ENCODE assay signal across 9 cellular contexts in the genomic region with DNA sequence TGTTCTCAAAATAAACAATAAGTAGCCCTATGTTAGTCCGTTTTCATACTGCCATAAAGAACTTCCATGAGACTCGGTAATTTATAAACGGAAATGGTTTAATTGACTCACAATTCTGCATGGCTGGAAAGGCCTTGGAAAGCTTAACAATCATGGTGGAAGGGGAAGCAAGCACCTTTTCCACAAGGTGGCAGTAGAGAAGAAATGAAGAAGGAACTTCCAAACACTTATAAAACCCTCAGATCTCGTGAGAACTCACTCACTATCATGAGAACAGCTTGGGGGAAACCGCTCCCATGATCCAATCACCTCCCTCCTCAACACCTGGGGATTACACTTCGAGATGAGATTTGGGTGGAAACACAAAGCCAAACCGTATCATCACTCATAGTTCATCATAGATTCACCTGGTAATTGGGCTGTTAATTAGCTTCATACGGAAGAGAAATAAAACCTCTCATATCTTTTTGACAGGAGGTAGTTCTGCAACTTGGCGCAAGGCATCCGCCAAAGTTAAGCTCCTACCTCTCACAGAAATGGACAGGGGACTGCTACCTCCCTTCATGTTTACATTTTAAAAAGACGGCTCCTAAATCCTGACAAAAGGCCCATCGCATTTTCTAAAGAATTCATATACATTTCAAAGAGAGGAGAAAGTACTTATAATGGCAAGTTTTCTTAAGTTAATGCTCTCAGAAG. TPM values are rescaled to one million over a fixed set of nuclear protein-coding genes. Genes with fewer than 3 reads are reported as not detected.
DNase-seq lines count a peak whose midpoint lies in the region; ATAC-seq lines count a peak whose summit lies in the region.
"Had no signal": no experiment of that assay in that cellular context is flagged by ENCODE, and none has a peak within 500 bp of the region (broad histone marks: within the 10 kb centered on the region; RNA-seq: fewer than 3 reads in every experiment).

No MANE protein-coding gene starts in this region.

- CTCF ChIA-PET in activated naive CD4-positive, alpha-beta T cell treated with anti-CD3 and anti-CD28 coated beads for 36 hours (lab: Charles Lee), result no interaction called here

- H3K4me1 Mint-ChIP-seq in activated naive CD4-positive, alpha-beta T cell treated with anti-CD3 and anti-CD28 coated beads for 36 hours (ENCODE audit: low read depth), result no peaks in the 10 kb centered on the region

- no peak overlapping the region for H3K27ac Mint-ChIP-seq in activated naive CD4-positive, alpha-beta T cell treated with anti-CD3 and anti-CD28 coated beads for 36 hours

- H3K27me3 Mint-ChIP-seq in activated naive CD4-positive, alpha-beta T cell treated with anti-CD3 and anti-CD28 coated beads for 36 hours (ENCODE audit: low read depth), result no peaks in the 10 kb centered on the region

- DNase-seq in EH (ENCODE audit: low read depth) (peak; percentile 29), HT-29 (ENCODE audit: low spot score) (peak; percentile 52), SK-N-DZ (ENCODE audit: low spot score) (peak; percentile 26), iPS-NIHi7 (ENCODE audit: extremely low spot score) (peak; percentile 21)
- DNase-seq in activated naive CD4-positive, alpha-beta T cell treated with anti-CD3 and anti-CD28 coated beads for 36 hours, result no peak

- no peak for ATAC-seq in GM18873 (IDR thresholded peaks at IDR 0.05; ENCODE audit: low FRiP score, unreplicated experiment)
- no peak for ATAC-seq in HG02852 (IDR thresholded peaks at IDR 0.05; ENCODE audit: unreplicated experiment)
- no peak for ATAC-seq in HG03354 (IDR thresholded peaks at IDR 0.05; ENCODE audit: poor library complexity, severe bottlenecking, unreplicated experiment)

- intact Hi-C loops in activated naive CD4-positive, alpha-beta T cell treated with anti-CD3 and anti-CD28 coated beads for 36 hours (cut with micrococcal nuclease), result no loop called here

- no peaks in the 10 kb centered on the region for H3K36me3 Mint-ChIP-seq in activated naive CD4-positive, alpha-beta T cell treated with anti-CD3 and anti-CD28 coated beads for 36 hours (ENCODE audit: low read depth)

- no peak overlapping the region for H3K4me3 Mint-ChIP-seq in activated naive CD4-positive, alpha-beta T cell treated with anti-CD3 and anti-CD28 coated beads for 36 hours

- H3K9me3 Mint-ChIP-seq in activated naive CD4-positive, alpha-beta T cell treated with anti-CD3 and anti-CD28 coated beads for 36 hours, result peaks cover 2% of the 10 kb centered on the region

RNA-seq across cellular contexts. Expression of a gene that starts 49.0 kb away (rescaled TPM):
- total RNA-seq in HT-29 (2014; rRNA removed; shearing (Covaris generic)), result 0.28 TPM in 1 of 2 replicates, not detected in the other
- polyA plus RNA-seq in SK-N-DZ (2014; cell fraction: cytosol; rRNA removed), result not detected in 2 replicates
- not detected in 2 replicates for polyA plus RNA-seq in SK-N-DZ (2014; cell fraction: nucleus; rRNA removed)
- not detected for total RNA-seq in activated naive CD4-positive, alpha-beta T cell treated with anti-CD3 and anti-CD28 coated beads for 36 hours
- total RNA-seq: lung microvascular endothelial cell had no signal
